In the genomic region with DNA sequence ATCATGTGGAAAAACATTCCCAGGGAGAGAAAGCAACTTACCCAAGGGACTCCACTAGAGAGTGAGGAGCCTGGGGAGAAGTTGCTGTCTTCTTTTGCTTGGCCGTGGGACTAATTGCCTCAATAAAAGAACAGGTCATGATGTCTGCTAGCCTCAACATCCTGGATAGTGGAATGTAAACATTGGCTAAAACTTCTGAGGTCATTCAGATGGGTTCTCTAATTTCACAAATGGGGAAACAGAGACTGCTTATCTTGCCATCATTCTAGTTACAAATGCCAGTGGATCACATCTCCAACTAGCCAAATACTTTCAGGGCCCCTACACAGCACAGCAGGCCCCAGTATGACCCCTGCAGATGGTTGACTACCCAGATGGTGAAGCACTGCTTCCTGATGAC, we compare ENCODE assay signal across 14 cellular contexts. TPM values are rescaled to one million over a fixed set of nuclear protein-coding genes. Genes with fewer than 3 reads are reported as not detected.
A peak's percentile ranks its signal among the peaks of the same experiment; 100 is the strongest.
DNase-seq lines count a peak whose midpoint lies in the region; ATAC-seq and TF ChIP-seq lines count a peak whose summit lies in the region.
"Had no signal": no experiment of that assay in that cellular context is flagged by ENCODE, and none has a peak within 500 bp of the region (broad histone marks: within the 10 kb centered on the region; RNA-seq: fewer than 3 reads in every experiment).

No MANE protein-coding gene starts in this region.

- H3K4me1 Mint-ChIP-seq in activated naive CD8-positive, alpha-beta T cell treated with anti-CD3 and anti-CD28 coated beads for 36 hours: no peaks in the 10 kb centered on the region

- H3K23ac ChIP-seq in mesenchymal stem cell (ENCODE audit: low read length in 2 of 2): no peak overlapping the region

- H3K4me1 ChIP-seq in mesenchymal stem cell (ENCODE audit: control insufficient read depth, insufficient read depth, low read depth, low read length): peaks cover 7% of the 10 kb centered on the region

- 0% methylated on average over 1 of the region's 1 CpG for WGBS in mesenchymal stem cell

- H3K14ac ChIP-seq in mesenchymal stem cell (ENCODE audit: low read length in 2 of 2): no peak overlapping the region

- H3K4me3 Mint-ChIP-seq in activated naive CD8-positive, alpha-beta T cell treated with anti-CD3 and anti-CD28 coated beads for 36 hours: no peak overlapping the region

- no peaks in the 10 kb centered on the region for H3K9me3 ChIP-seq in mesenchymal stem cell (ENCODE audit: control insufficient read depth, low read length)
- H3K9me3 ChIP-seq: BLaER1 had no signal

- H2BK120ac ChIP-seq in mesenchymal stem cell (ENCODE audit: low read depth, low read length): peak overlapping the region; percentile 27

- H3K4me3 ChIP-seq in HFF-Myc (replicated peaks; ENCODE audit: low read depth, low read length) (no peak overlapping the region), brain microvascular endothelial cell (ENCODE audit: low read depth, low read length) (no peak overlapping the region), mesenchymal stem cell (ENCODE audit: insufficient read depth in 1 of 2, low read depth in 1 of 2, low read length in 2 of 2) (no peak overlapping the region)
- H3K4me3 ChIP-seq: BLaER1 had no signal

- no peak overlapping the region for H4K8ac ChIP-seq in mesenchymal stem cell (ENCODE audit: low read length)

- no peak overlapping the region for H2BK15ac ChIP-seq in mesenchymal stem cell (ENCODE audit: low read depth, poor library complexity, severe bottlenecking)

- H2AK5ac ChIP-seq in mesenchymal stem cell (ENCODE audit: low read length, severe bottlenecking): peak overlapping the region; percentile 55

- H3K27me3 ChIP-seq in brain microvascular endothelial cell (replicated peaks) (no peaks in the 10 kb centered on the region), mesenchymal stem cell (ENCODE audit: control insufficient read depth in 1 of 2, insufficient read depth in 1 of 2, low read length in 2 of 2) (peaks cover 0 to 6% of the 10 kb centered on the region in 2 experiments)
- H3K27me3 ChIP-seq: BLaER1 had no signal

- no peaks in the 10 kb centered on the region for H3K9me3 Mint-ChIP-seq in activated naive CD8-positive, alpha-beta T cell treated with anti-CD3 and anti-CD28 coated beads for 36 hours

- no peak for ATAC-seq in Right ventricle myocardium superior (ENCODE audit: poor library complexity)

- H3K79me1 ChIP-seq in mesenchymal stem cell (replicated peaks; ENCODE audit: low read length, poor library complexity, severe bottlenecking): no peaks in the 10 kb centered on the region

- H2BK12ac ChIP-seq in mesenchymal stem cell (ENCODE audit: low read length in 2 of 2): peak overlapping the region in 1 of 2 experiments; percentile 83

- TF ChIP-seq CTCF in HFF-Myc (IDR thresholded peaks at IDR 0.05; ENCODE audit: low read depth, low read length, missing control alignments): no peak
- TF ChIP-seq CTCF in brain microvascular endothelial cell (IDR thresholded peaks at IDR 0.05; ENCODE audit: low read depth, low read length, missing control alignments): no peak

- H3K18ac ChIP-seq in mesenchymal stem cell (ENCODE audit: low read depth in 1 of 2, low read length in 2 of 2): peak overlapping the region; percentile 57 to 72

- H3K9ac ChIP-seq in mesenchymal stem cell (ENCODE audit: low read length): no peak overlapping the region
- H3K9ac ChIP-seq: BLaER1 had no signal

- in situ Hi-C loops in brain microvascular endothelial cell (cut with HindIII; ENCODE audit: low pct_ligation_motif_present, low sequenced_read_pairs): no loop called here

- H2AFZ ChIP-seq in mesenchymal stem cell (ENCODE audit: low read depth, low read length): no peak overlapping the region

- H3K36me3 Mint-ChIP-seq in activated naive CD8-positive, alpha-beta T cell treated with anti-CD3 and anti-CD28 coated beads for 36 hours: no peaks in the 10 kb centered on the region

- DNase-seq in AG08395 (ENCODE audit: low spot score) (peak; percentile 79), HFF-Myc (ENCODE audit: extremely low read depth, low read depth) (peak; percentile 59), brain microvascular endothelial cell (peak; percentile 84), mesenchymal stem cell (peak; percentile 94), NCI-H446 treated with DMSO at 0.1 percent for 48 hours (lab: John Stamatoyannopoulos, UW) (no peak), Right ventricle myocardium superior (no peak), posterior cingulate gyrus (no peak)
- no peak for DNase-seq in activated naive CD8-positive, alpha-beta T cell treated with anti-CD3 and anti-CD28 coated beads for 36 hours
- DNase-seq: activated naive CD4-positive, alpha-beta T cell; midbrain; SHP77; stimulated activated CD4-positive, alpha-beta T cell treated with anti-CD3 and anti-CD28 coated beads, Interleukin-2, amount 100 ng/mL, for 24 hours had no signal

- H4K91ac ChIP-seq in mesenchymal stem cell (ENCODE audit: low read length): no peak overlapping the region

- H3K27me3 Mint-ChIP-seq in activated naive CD8-positive, alpha-beta T cell treated with anti-CD3 and anti-CD28 coated beads for 36 hours: peaks cover 27% of the 10 kb centered on the region
- H3K27me3 Mint-ChIP-seq: progenitor cell of endocrine pancreas had no signal

- H3K27ac ChIP-seq in brain microvascular endothelial cell (peak overlapping the region; percentile 77), mesenchymal stem cell (ENCODE audit: low read length, poor library complexity, severe bottlenecking) (peak overlapping the region; percentile 37)
- H3K27ac ChIP-seq: BLaER1 had no signal

- no peak overlapping the region for H3K27ac Mint-ChIP-seq in activated naive CD8-positive, alpha-beta T cell treated with anti-CD3 and anti-CD28 coated beads for 36 hours
- H3K27ac Mint-ChIP-seq: progenitor cell of endocrine pancreas had no signal

- no peaks in the 10 kb centered on the region for H3K36me3 ChIP-seq in brain microvascular endothelial cell (replicated peaks)
- no peaks in the 10 kb centered on the region for H3K36me3 ChIP-seq in mesenchymal stem cell (ENCODE audit: control insufficient read depth in 1 of 2, insufficient read depth in 2 of 2, low read depth in 1 of 2, low read length in 2 of 2)
- H3K36me3 ChIP-seq: BLaER1 had no signal

- intact Hi-C loops in Right ventricle myocardium superior (cut with DNase I) (no loop called here), posterior cingulate gyrus (cut with DNase I) (loop anchor here (10.0 kb wide), 1 partner anchor 59 kb away; no protein-coding TSS in a partner anchor)

- no peak overlapping the region for H3K4me2 ChIP-seq in mesenchymal stem cell (ENCODE audit: low read length, poor library complexity, severe bottlenecking)
- H3K4me2 ChIP-seq: BLaER1 had no signal

- peak overlapping the region in 1 of 2 experiments; percentile 86 for H3K4ac ChIP-seq in mesenchymal stem cell (ENCODE audit: low read depth in 1 of 2, low read length in 2 of 2)

- no peak overlapping the region for H2BK5ac ChIP-seq in mesenchymal stem cell (ENCODE audit: low read depth, low read length, poor library complexity, severe bottlenecking)

RNA-seq across cellular contexts. Expression of a gene that starts 28.4 kb away (rescaled TPM):
- 79.7 TPM for polyA plus RNA-seq in mesenchymal stem cell (2013, experiment 1 of 2)
- 80.3 TPM for polyA plus RNA-seq in mesenchymal stem cell (2013, experiment 2 of 2)
- total RNA-seq in Right ventricle myocardium superior: 14.5 TPM
- total RNA-seq in activated naive CD8-positive, alpha-beta T cell treated with anti-CD3 and anti-CD28 coated beads for 36 hours: not detected

Comparison
In these comparisons a context has a peak if more than half of its experiments do, and no peak if none do; other contexts are left out.
1. DNase-seq: peak in AG08395 (single experiment), HFF-Myc (single experiment), brain microvascular endothelial cell (single experiment) and mesenchymal stem cell (single experiment); none in NCI-H446 treated with DMSO at 0.1 percent for 48 hours (single experiment), Right ventricle myocardium superior (single experiment), posterior cingulate gyrus (0 of 10) and activated naive CD8-positive, alpha-beta T cell treated with anti-CD3 and anti-CD28 coated beads for 36 hours (single experiment).
2. RNA of a gene that starts 28.4 kb away (total RNA-seq): 14.5 TPM in Right ventricle myocardium superior (single experiment); not detected in activated naive CD8-positive, alpha-beta T cell treated with anti-CD3 and anti-CD28 coated beads for 36 hours; every median in the first group is over 10 times any median in the second.